Comparison of ENCODE assay signal across 9 cellular contexts in genomic region chr1:156813750-156814570, GRCh38. TPM values are rescaled to one million over a fixed set of nuclear protein-coding genes. Genes with fewer than 3 reads are reported as not detected.
DNase-seq lines count a peak whose midpoint lies in the region; ATAC-seq, FAIRE-seq and TF ChIP-seq lines count a peak whose summit lies in the region.
"Had no signal": no experiment of that assay in that cellular context is flagged by ENCODE, and none has a peak within 500 bp of the region (broad histone marks: within the 10 kb centered on the region; RNA-seq: fewer than 3 reads in every experiment).

No MANE protein-coding gene starts in this region.

- H3K36me3 ChIP-seq in brain microvascular endothelial cell (replicated peaks), result no peaks in the 10 kb centered on the region

- DNase-seq in D721Med (ENCODE audit: insufficient read length, low spot score), result peak; percentile 91
- DNase-seq in HT-29 (ENCODE audit: low spot score), result peak; percentile 64
- no peak for DNase-seq in brain microvascular endothelial cell
- DNase-seq in inferior parietal cortex (ENCODE audit: extremely low spot score), result peak; percentile 43
- peak; percentile 75 for DNase-seq in stimulated activated CD4-positive, alpha-beta T cell treated with anti-CD3 and anti-CD28 coated beads, Interleukin-12 subunit alpha, Interleukin-12 subunit beta, amount 100 ng/mL, for 4 hours
- no peak for DNase-seq in cortex of kidney (lab: John Stamatoyannopoulos, UW)

- in situ Hi-C loops in brain microvascular endothelial cell (cut with HindIII; ENCODE audit: low pct_ligation_motif_present, low sequenced_read_pairs), result no loop called here

- FAIRE-seq in D721Med (lab: Jason Lieb, UNC), result no peak

- TF ChIP-seq CTCF in D721Med (IDR thresholded peaks at IDR 0.05; ENCODE audit: insufficient read depth, missing control alignments), result peak; percentile 61
- TF ChIP-seq CTCF in VCaP (conservative IDR thresholded peaks at IDR 0.05), result peak; percentile 81
- peak; percentile 63 for TF ChIP-seq CTCF in brain microvascular endothelial cell (IDR thresholded peaks at IDR 0.05; ENCODE audit: low read depth, low read length, missing control alignments)

- ATAC-seq in HG03097 (IDR thresholded peaks at IDR 0.05; ENCODE audit: low FRiP score, unreplicated experiment), result no peak

- peak overlapping the region; percentile 48 for H3K4me3 ChIP-seq in brain microvascular endothelial cell (ENCODE audit: low read depth, low read length)

- no peaks in the 10 kb centered on the region for H3K27me3 ChIP-seq in brain microvascular endothelial cell (replicated peaks)

- peak overlapping the region; percentile 34; the same call in 1 of the 2 replicates for H3K27ac ChIP-seq in VCaP
- H3K27ac ChIP-seq in brain microvascular endothelial cell, result no peak overlapping the region

RNA-seq across cellular contexts. Expression of gene SH2D2A, which starts 2.7 kb away (rescaled TPM):
- total RNA-seq in HT-29 (2014; rRNA removed; shearing (Covaris generic)), result 5.4 and 11.3 TPM in 2 replicates
- total RNA-seq: SK-MEL-5 had no signal

RNA-seq across cellular contexts. Expression of gene INSRR, which starts 45.0 kb away (rescaled TPM):
- total RNA-seq in HT-29 (2014; rRNA removed; shearing (Covaris generic)), result 0.03 TPM in 1 of 2 replicates, not detected in the other
- total RNA-seq: SK-MEL-5 had no signal

RNA-seq across cellular contexts. Expression of gene PRCC, which starts 46.6 kb away (rescaled TPM):
- 61.1 and 61.2 TPM in 2 replicates for total RNA-seq in HT-29 (2014; rRNA removed; shearing (Covaris generic))

RNA-seq across cellular contexts. Expression of gene NTRK1, which starts 46.7 kb away (rescaled TPM):
- not detected in 2 replicates for total RNA-seq in HT-29 (2014; rRNA removed; shearing (Covaris generic))

Comparison
In these comparisons a context has a peak if more than half of its experiments do, and no peak if none do; other contexts are left out.
1. DNase-seq: peak in D721Med (single experiment), HT-29 (single experiment), inferior parietal cortex (single experiment) and stimulated activated CD4-positive, alpha-beta T cell treated with anti-CD3 and anti-CD28 coated beads, Interleukin-12 subunit alpha, Interleukin-12 subunit beta, amount 100 ng/mL, for 4 hours (single experiment); none in brain microvascular endothelial cell (single experiment) and cortex of kidney (single experiment).
2. Peak in every context shown above with its lines, with median percentiles within 50 percentile points of each other: CTCF ChIP-seq.